ENCODE assay signal across 9 cellular contexts in the genomic region with DNA sequence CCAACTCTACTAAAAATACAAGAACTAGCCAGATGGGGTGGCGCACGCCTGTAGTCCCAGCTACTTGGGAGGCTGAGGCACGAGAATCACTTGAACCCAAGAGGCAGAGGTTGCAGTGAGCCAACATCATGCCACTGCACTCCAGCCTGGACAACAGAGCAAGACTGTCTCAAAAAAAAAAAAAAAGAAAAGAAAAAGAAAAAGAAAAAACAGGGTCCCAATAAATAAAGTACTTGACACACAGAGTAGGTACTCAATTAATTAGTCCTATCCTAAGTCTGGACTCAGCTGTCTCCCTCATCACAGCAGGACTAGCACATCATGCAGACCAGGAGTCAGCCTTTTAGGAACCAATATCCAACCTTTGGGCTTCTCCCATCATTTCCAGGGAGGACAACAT. TPM values are rescaled to one million over a fixed set of nuclear protein-coding genes. Genes with fewer than 3 reads are reported as not detected.
DNase-seq lines count a peak whose midpoint lies in the region; ATAC-seq, FAIRE-seq and TF ChIP-seq lines count a peak whose summit lies in the region.
"Not testable (repeated sequence)": the region's sequence is repeated elsewhere in the genome, so short reads cannot be mapped to it uniquely, and the experiment has no call there.
"Had no signal": no experiment of that assay in that cellular context is flagged by ENCODE, and none has a peak within 500 bp of the region (broad histone marks: within the 10 kb centered on the region; RNA-seq: fewer than 3 reads in every experiment).

No MANE protein-coding gene starts in this region.

- POLR2A ChIA-PET in A549 (lab: Yijun Ruan, JAX), result not testable (repeated sequence)
- POLR2A ChIA-PET in T-cell (lab: Charles Lee), result interaction anchor here in 1 of 2 donors (0.7 kb wide), 1 partner anchor 18 kb away, joined by 4 read pairs; no protein-coding TSS in a partner anchor

- not testable (repeated sequence) for TF ChIP-seq EP300 in A549 (IDR thresholded peaks at IDR 0.05)

- TF ChIP-seq RAD21 in A549 (conservative IDR thresholded peaks at IDR 0.05 in 1 of 2, IDR thresholded peaks at IDR 0.05 in 1 of 2), result not testable (repeated sequence)

- H3K27ac ChIP-seq in A549; DND-41 (ENCODE audit: low read length); fibroblast of lung (ENCODE audit: insufficient read depth, low read length): not testable (repeated sequence)

- H3K79me2 ChIP-seq in DND-41 (ENCODE audit: insufficient read depth, low read length), result peaks cover 66% of the 10 kb centered on the region
- peaks cover 63% of the 10 kb centered on the region for H3K79me2 ChIP-seq in Loucy (ENCODE audit: insufficient read depth, low read length)
- H3K79me2 ChIP-seq in fibroblast of lung (ENCODE audit: control insufficient read depth, insufficient read depth, low read length), result peaks cover 52% of the 10 kb centered on the region

- TF ChIP-seq POLR2A in A549 (IDR thresholded peaks at IDR 0.05; ENCODE audit: low read length), result not testable (repeated sequence)

- 97% methylated on average over 3 of the region's 3 CpGs for WGBS in A549 (ENCODE audit: missing lambda C conversion rate)

- not testable (repeated sequence) for TF ChIP-seq CTCF in A549 (IDR thresholded peaks at IDR 0.05); DND-41 (IDR thresholded peaks at IDR 0.05; ENCODE audit: borderline replicate concordance, extremely low read depth, low read length, poor library complexity, severe bottlenecking); Loucy (conservative IDR thresholded peaks at IDR 0.05; ENCODE audit: low read length); fibroblast of lung (conservative IDR thresholded peaks at IDR 0.05 in 1 of 2, IDR thresholded peaks at IDR 0.05 in 1 of 2; ENCODE audit: low read depth in 1 of 2, low read length in 2 of 2)

- not testable (repeated sequence) for H3F3A ChIP-seq in Loucy (ENCODE audit: low read depth)

- H3K9me3 Mint-ChIP-seq in T-cell; activated CD8-positive, alpha-beta memory T cell treated with anti-CD3 and anti-CD28 coated beads, Interleukin-2, amount 10 ng/mL, durations not matched to agents 7 days and 5 days (ENCODE audit: low read depth); activated naive CD8-positive, alpha-beta T cell treated with anti-CD3 and anti-CD28 coated beads for 36 hours; natural killer cell treated with Interleukin-12 subunit alpha and Interleukin-12 subunit beta and Interleukin-15 and Interleukin-18, amount 100 ng/mL, for 72 hours: not testable (repeated sequence)

- H4K20me1 ChIP-seq in DND-41 (ENCODE audit: insufficient read depth, low read length) (peaks cover 43% of the 10 kb centered on the region), Loucy (ENCODE audit: insufficient read depth, low read length, poor library complexity, severe bottlenecking) (peaks cover 34% of the 10 kb centered on the region)
- H4K20me1 ChIP-seq in fibroblast of lung (ENCODE audit: control insufficient read depth, extremely low read depth, insufficient read depth, low read length), result not testable (repeated sequence)

- peak overlapping the region; percentile 86 for H3K4me2 ChIP-seq in A549
- H3K4me2 ChIP-seq in DND-41 (ENCODE audit: insufficient read depth, low read length), result peak overlapping the region; percentile 94
- peak overlapping the region; percentile 95 for H3K4me2 ChIP-seq in Loucy (ENCODE audit: low read depth, low read length, poor library complexity, severe bottlenecking)
- peak overlapping the region; percentile 87 for H3K4me2 ChIP-seq in fibroblast of lung (ENCODE audit: extremely low read depth, insufficient read depth, low read length)

- DNase-seq in A549 (ENCODE audit: low read depth in 1 of 2, low spot score in 1 of 2); DND-41; T-cell; activated CD8-positive, alpha-beta memory T cell treated with anti-CD3 and anti-CD28 coated beads, Interleukin-2, amount 10 ng/mL, durations not matched to agents 7 days and 5 days; activated naive CD8-positive, alpha-beta T cell treated with anti-CD3 and anti-CD28 coated beads for 36 hours; fibroblast of lung (ENCODE audit: low read depth in 2 of 2); natural killer cell treated with Interleukin-12 subunit alpha and Interleukin-12 subunit beta and Interleukin-15 and Interleukin-18, amount 100 ng/mL, for 72 hours (ENCODE audit: low spot score): not testable (repeated sequence)

- peaks cover 36 to 40% (median 37%) of the 10 kb centered on the region in 3 donors for H3K4me1 Mint-ChIP-seq in T-cell
- peaks cover 28% of the 10 kb centered on the region for H3K4me1 Mint-ChIP-seq in activated CD8-positive, alpha-beta memory T cell treated with anti-CD3 and anti-CD28 coated beads, Interleukin-2, amount 10 ng/mL, durations not matched to agents 7 days and 5 days
- peaks cover 21% of the 10 kb centered on the region for H3K4me1 Mint-ChIP-seq in activated naive CD8-positive, alpha-beta T cell treated with anti-CD3 and anti-CD28 coated beads for 36 hours
- H3K4me1 Mint-ChIP-seq in natural killer cell treated with Interleukin-12 subunit alpha and Interleukin-12 subunit beta and Interleukin-15 and Interleukin-18, amount 100 ng/mL, for 72 hours (ENCODE audit: low read depth in 2 of 2), result peaks cover 27 to 29% of the 10 kb centered on the region in 2 donors

- not testable (repeated sequence) for H3K9me3 ChIP-seq in A549; DND-41 (ENCODE audit: insufficient read depth, low read length, severe bottlenecking); Loucy (ENCODE audit: insufficient read depth, low read depth, low read length); fibroblast of lung (ENCODE audit: control insufficient read depth, insufficient read depth, low read depth, low read length)

- FAIRE-seq in A549 (lab: Jason Lieb, UNC), result not testable (repeated sequence)

- CTCF ChIA-PET in A549 (lab: Yijun Ruan, JAX), result interaction anchor here (2.3 kb wide), 1 partner anchor 61 kb away, joined by 7 read pairs; no protein-coding TSS in a partner anchor
- CTCF ChIA-PET in T-cell (lab: Charles Lee), result not testable (repeated sequence)
- CTCF ChIA-PET in activated CD8-positive, alpha-beta memory T cell treated with anti-CD3 and anti-CD28 coated beads, Interleukin-2, amount 10 ng/mL, durations not matched to agents 7 days and 5 days (lab: Charles Lee), result interaction anchor here (0.9 kb wide), 1 partner anchor 26 kb away, joined by 3 read pairs; no protein-coding TSS in a partner anchor

- H3K9ac ChIP-seq in DND-41 (ENCODE audit: low read depth, low read length), result peak overlapping the region; percentile 92
- peak overlapping the region; percentile 98 for H3K9ac ChIP-seq in Loucy (ENCODE audit: low read depth, low read length, poor library complexity, severe bottlenecking)
- not testable (repeated sequence) for H3K9ac ChIP-seq in fibroblast of lung (ENCODE audit: insufficient read depth, low read length)

- ATAC-seq in A549; DND-41 (ENCODE audit: insufficient read depth, low read depth); T-cell (replicated peaks in 1 of 4); activated CD8-positive, alpha-beta memory T cell treated with anti-CD3 and anti-CD28 coated beads, Interleukin-2, amount 10 ng/mL, durations not matched to agents 7 days and 5 days; natural killer cell treated with Interleukin-12 subunit alpha and Interleukin-12 subunit beta and Interleukin-15 and Interleukin-18, amount 100 ng/mL, for 72 hours: not testable (repeated sequence)

- H3K4me3 ChIP-seq in A549, result not testable (repeated sequence)
- H3K4me3 ChIP-seq in DND-41 (ENCODE audit: low read depth in 1 of 2, low read length in 2 of 2), result peak overlapping the region; percentile 9 to 68; a peak in 2 of 4 replicates
- peak overlapping the region; percentile 90 for H3K4me3 ChIP-seq in Loucy (ENCODE audit: low read length, poor library complexity, severe bottlenecking)
- H3K4me3 ChIP-seq in fibroblast of lung (replicated peaks in 1 of 4; ENCODE audit: control extremely low read depth in 1 of 4, insufficient read depth in 1 of 4, low read depth in 3 of 4, low read length in 4 of 4), result peak overlapping the region in 1 of 4 experiments; percentile 96

- not testable (repeated sequence) for H3K27ac Mint-ChIP-seq in T-cell
- peak overlapping the region; percentile 93 for H3K27ac Mint-ChIP-seq in activated CD8-positive, alpha-beta memory T cell treated with anti-CD3 and anti-CD28 coated beads, Interleukin-2, amount 10 ng/mL, durations not matched to agents 7 days and 5 days
- peak overlapping the region; percentile 98 for H3K27ac Mint-ChIP-seq in activated naive CD8-positive, alpha-beta T cell treated with anti-CD3 and anti-CD28 coated beads for 36 hours
- peak overlapping the region; percentile 87 to 90 for H3K27ac Mint-ChIP-seq in natural killer cell treated with Interleukin-12 subunit alpha and Interleukin-12 subunit beta and Interleukin-15 and Interleukin-18, amount 100 ng/mL, for 72 hours

- H2AFZ ChIP-seq in DND-41 (ENCODE audit: low read depth, low read length); Loucy (ENCODE audit: low read length); fibroblast of lung (ENCODE audit: low read length): not testable (repeated sequence)

- not testable (repeated sequence) for H3K27me3 Mint-ChIP-seq in T-cell; activated CD8-positive, alpha-beta memory T cell treated with anti-CD3 and anti-CD28 coated beads, Interleukin-2, amount 10 ng/mL, durations not matched to agents 7 days and 5 days; activated naive CD8-positive, alpha-beta T cell treated with anti-CD3 and anti-CD28 coated beads for 36 hours; natural killer cell treated with Interleukin-12 subunit alpha and Interleukin-12 subunit beta and Interleukin-15 and Interleukin-18, amount 100 ng/mL, for 72 hours

- not testable (repeated sequence) for H3K27me3 ChIP-seq in DND-41 (ENCODE audit: insufficient read depth, low read length, poor library complexity); Loucy (ENCODE audit: insufficient read depth, low read length, poor library complexity, severe bottlenecking); fibroblast of lung (ENCODE audit: control insufficient read depth, insufficient read depth, low read length)

- peaks cover 18% of the 10 kb centered on the region for H3K36me3 ChIP-seq in DND-41 (ENCODE audit: insufficient read depth, low read length)
- H3K36me3 ChIP-seq in Loucy (ENCODE audit: insufficient read depth, low read length); fibroblast of lung (ENCODE audit: control insufficient read depth, insufficient read depth, low read length): not testable (repeated sequence)

- H3K9me2 ChIP-seq in Loucy (replicated peaks; ENCODE audit: low read depth, low read length), result not testable (repeated sequence)

- peak overlapping the region; percentile 13 to 99 (median 89) for H3K4me3 Mint-ChIP-seq in T-cell
- H3K4me3 Mint-ChIP-seq in activated CD8-positive, alpha-beta memory T cell treated with anti-CD3 and anti-CD28 coated beads, Interleukin-2, amount 10 ng/mL, durations not matched to agents 7 days and 5 days, result peak overlapping the region; percentile 92
- H3K4me3 Mint-ChIP-seq in activated naive CD8-positive, alpha-beta T cell treated with anti-CD3 and anti-CD28 coated beads for 36 hours, result peak overlapping the region; percentile 95
- H3K4me3 Mint-ChIP-seq in natural killer cell treated with Interleukin-12 subunit alpha and Interleukin-12 subunit beta and Interleukin-15 and Interleukin-18, amount 100 ng/mL, for 72 hours, result peak overlapping the region; percentile 86

- not testable (repeated sequence) for H3K36me3 Mint-ChIP-seq in T-cell; natural killer cell treated with Interleukin-12 subunit alpha and Interleukin-12 subunit beta and Interleukin-15 and Interleukin-18, amount 100 ng/mL, for 72 hours
- H3K36me3 Mint-ChIP-seq in activated CD8-positive, alpha-beta memory T cell treated with anti-CD3 and anti-CD28 coated beads, Interleukin-2, amount 10 ng/mL, durations not matched to agents 7 days and 5 days, result peaks cover 20% of the 10 kb centered on the region
- H3K36me3 Mint-ChIP-seq in activated naive CD8-positive, alpha-beta T cell treated with anti-CD3 and anti-CD28 coated beads for 36 hours, result peaks cover 22% of the 10 kb centered on the region

- H3K4me1 ChIP-seq in A549 (peaks cover 13% of the 10 kb centered on the region; the same call in 1 of the 3 replicates), DND-41 (ENCODE audit: insufficient read depth, low read length) (peaks cover 32% of the 10 kb centered on the region)
- H3K4me1 ChIP-seq in Loucy (ENCODE audit: insufficient read depth, low read length, poor library complexity, severe bottlenecking); fibroblast of lung (ENCODE audit: control insufficient read depth, extremely low read depth, insufficient read depth, low read length): not testable (repeated sequence)

RNA-seq across cellular contexts. Expression of gene SMC1A, which starts 2.1 kb away (rescaled TPM):
- polyA plus RNA-seq in A549 (2011; rRNA removed) (85.4 and 100 TPM in 2 replicates), A549 (2017; fragmentation: RNase III; extraction: RNeasy Plus Mini Kit Qiagen cat#74134 plus additional on column Dnase treatment) (72.1 to 79.4 TPM (median 76.7 TPM) in 3 replicates), fibroblast of lung (23.5 and 53.3 TPM in 2 replicates)
- polyA plus RNA-seq in A549 (2012; cell fraction: cytosol; rRNA removed), result 46.2 and 48.1 TPM in 2 replicates
- 55.1 and 84.6 TPM in 2 replicates for polyA plus RNA-seq in A549 (2012; cell fraction: nucleus; rRNA removed)
- 76.7 and 87.6 TPM in 2 replicates for polyA minus RNA-seq in A549 (2011; rRNA and poly(A)+ RNA removed)
- total RNA-seq in T-cell (10 to 100 TPM; 46.8 to 73.0 (median 66.0) TPM), fibroblast of lung (7.7 and 9.6 TPM in 2 replicates)
- total RNA-seq in activated CD8-positive, alpha-beta memory T cell treated with anti-CD3 and anti-CD28 coated beads, Interleukin-2, amount 10 ng/mL, durations not matched to agents 7 days and 5 days, result 100 to 1,000 TPM; 159 to 171 TPM
- total RNA-seq in activated naive CD8-positive, alpha-beta T cell treated with anti-CD3 and anti-CD28 coated beads for 36 hours, result 100 to 1,000 TPM; 154 to 161 TPM
- polyA plus RNA-seq in fibroblast of lung (2012), result 20.4 and 45.4 TPM in 2 replicates
- 11.2 and 22.9 TPM in 2 replicates for polyA minus RNA-seq in fibroblast of lung (ENCODE audit: low replicate concordance)
- total RNA-seq in natural killer cell treated with Interleukin-12 subunit alpha and Interleukin-12 subunit beta and Interleukin-15 and Interleukin-18, amount 100 ng/mL, for 72 hours, result 100 to 1,000 TPM; 146 to 147 TPM

RNA-seq across cellular contexts. Expression of gene RIBC1, which starts 2.3 kb away (rescaled TPM):
- polyA plus RNA-seq in A549 (2011; rRNA removed) (0.52 and 0.73 TPM in 2 replicates), A549 (2017; fragmentation: RNase III; extraction: RNeasy Plus Mini Kit Qiagen cat#74134 plus additional on column Dnase treatment) (0.96 to 1.5 TPM (median 1.1 TPM) in 3 replicates), fibroblast of lung (0.15 TPM in 2 replicates)
- polyA plus RNA-seq in A549 (2012; cell fraction: cytosol; rRNA removed), result 0.24 and 0.29 TPM in 2 replicates
- polyA plus RNA-seq in A549 (2012; cell fraction: nucleus; rRNA removed), result 0.36 and 0.40 TPM in 2 replicates
- polyA minus RNA-seq in A549 (2011; rRNA and poly(A)+ RNA removed), result 0.29 and 0.68 TPM in 2 replicates
- total RNA-seq in T-cell (1 to 10 TPM; 1.5 to 2.7 (median 2.1) TPM), fibroblast of lung (0.77 and 1.3 TPM in 2 replicates)
- total RNA-seq in activated CD8-positive, alpha-beta memory T cell treated with anti-CD3 and anti-CD28 coated beads, Interleukin-2, amount 10 ng/mL, durations not matched to agents 7 days and 5 days, result 1 to 10 TPM in 1 of 2 experiments, under 1 TPM in 1; 0.61 to 1.1 TPM
- 1 to 10 TPM; 1.1 TPM for total RNA-seq in activated naive CD8-positive, alpha-beta T cell treated with anti-CD3 and anti-CD28 coated beads for 36 hours
- polyA plus RNA-seq in fibroblast of lung (2012), result 0.34 and 0.47 TPM in 2 replicates
- not detected in 2 replicates for polyA minus RNA-seq in fibroblast of lung (ENCODE audit: low replicate concordance)
- 1 to 10 TPM; 1.1 to 1.5 TPM for total RNA-seq in natural killer cell treated with Interleukin-12 subunit alpha and Interleukin-12 subunit beta and Interleukin-15 and Interleukin-18, amount 100 ng/mL, for 72 hours
- total RNA-seq: stomach had no signal

RNA-seq across cellular contexts. Expression of gene HSD17B10, which starts 13.8 kb away (rescaled TPM):
- polyA plus RNA-seq in A549 (2011; rRNA removed) (139 and 155 TPM in 2 replicates), A549 (2017; fragmentation: RNase III; extraction: RNeasy Plus Mini Kit Qiagen cat#74134 plus additional on column Dnase treatment) (147 to 153 TPM (median 149 TPM) in 3 replicates), fibroblast of lung (62.3 and 103 TPM in 2 replicates)
- polyA plus RNA-seq in A549 (2012; cell fraction: cytosol; rRNA removed), result 268 and 301 TPM in 2 replicates
- 255 and 270 TPM in 2 replicates for polyA plus RNA-seq in A549 (2012; cell fraction: nucleus; rRNA removed)
- polyA minus RNA-seq in A549 (2011; rRNA and poly(A)+ RNA removed), result 81.2 and 115 TPM in 2 replicates
- total RNA-seq in T-cell (10 to 100 TPM; 36.6 to 60.0 (median 43.3) TPM), fibroblast of lung (41.6 and 46.0 TPM in 2 replicates)
- total RNA-seq in activated CD8-positive, alpha-beta memory T cell treated with anti-CD3 and anti-CD28 coated beads, Interleukin-2, amount 10 ng/mL, durations not matched to agents 7 days and 5 days, result 100 to 1,000 TPM; 111 to 147 TPM
- 100 to 1,000 TPM; 135 to 145 TPM for total RNA-seq in activated naive CD8-positive, alpha-beta T cell treated with anti-CD3 and anti-CD28 coated beads for 36 hours
- polyA plus RNA-seq in fibroblast of lung (2012), result 76.2 and 134 TPM in 2 replicates
- 113 and 158 TPM in 2 replicates for polyA minus RNA-seq in fibroblast of lung (ENCODE audit: low replicate concordance)
- 100 to 1,000 TPM; 108 to 129 TPM for total RNA-seq in natural killer cell treated with Interleukin-12 subunit alpha and Interleukin-12 subunit beta and Interleukin-15 and Interleukin-18, amount 100 ng/mL, for 72 hours
